In genomic region chr1:203607169-203607873, GRCh38 we compare ENCODE assay signal across 8 cellular contexts. TPM values are rescaled to one million over a fixed set of nuclear protein-coding genes. Genes with fewer than 3 reads are reported as not detected.
A peak's percentile ranks its signal among the peaks of the same experiment; 100 is the strongest.
DNase-seq lines count a peak whose midpoint lies in the region; ATAC-seq and TF ChIP-seq lines count a peak whose summit lies in the region.

No MANE protein-coding gene starts in this region.

- H4K20me1 ChIP-seq in Loucy (ENCODE audit: insufficient read depth, low read length, poor library complexity, severe bottlenecking): no peaks in the 10 kb centered on the region

- no peaks in the 10 kb centered on the region for H3K9me3 Mint-ChIP-seq in activated CD4-positive, alpha-beta T cell treated with anti-CD3 and anti-CD28 coated beads for 36 hours (ENCODE audit: low read depth)

- H3K4me3 ChIP-seq in AG04450 (ENCODE audit: low read depth, low read length) (no peak overlapping the region), Loucy (ENCODE audit: low read length, poor library complexity, severe bottlenecking) (peak overlapping the region; percentile 30), sigmoid colon (no peak overlapping the region)

- H3K36me3 ChIP-seq in Loucy (ENCODE audit: insufficient read depth, low read length): no peaks in the 10 kb centered on the region
- no peaks in the 10 kb centered on the region for H3K36me3 ChIP-seq in sigmoid colon

- TF ChIP-seq EP300 in sigmoid colon (IDR thresholded peaks at IDR 0.05): no peak

- H3K9me3 ChIP-seq in AG04450 (ENCODE audit: control insufficient read depth, insufficient read depth, low read length) (no peaks in the 10 kb centered on the region), Loucy (ENCODE audit: insufficient read depth, low read depth, low read length) (no peaks in the 10 kb centered on the region), sigmoid colon (no peaks in the 10 kb centered on the region)

- POLR2A ChIA-PET in AG04450 (lab: Yijun Ruan, JAX): interaction anchor here (0.6 to 1.3 kb wide), 5 partner anchors 19 to 80 kb away, joined by 3 to 7 read pairs (median 6); partner anchors contain the start of gene ATP2B4
- POLR2A ChIA-PET in activated CD4-positive, alpha-beta T cell treated with anti-CD3 and anti-CD28 coated beads for 36 hours (lab: Charles Lee): interaction anchor here (1.1 to 1.8 kb wide), 4 partner anchors 13 to 46 kb away, joined by 4 to 14 read pairs (median 6); partner anchors contain the start of gene ATP2B4

- intact Hi-C loops in activated CD4-positive, alpha-beta T cell treated with anti-CD3 and anti-CD28 coated beads for 36 hours (cut with DNase I, micrococcal nuclease): loop anchor here (1.0 to 5.0 kb wide), 8 partner anchors 14 to 160 kb away; partner anchors contain the start of genes ATP2B4 (in 1 of the 2) and LAX1 (in 1 of the 2)
- intact Hi-C loops in sigmoid colon (cut with DNase I): loop anchor here (5.0 kb wide), 1 partner anchor 35 kb away; no protein-coding TSS in a partner anchor

- H3F3A ChIP-seq in Loucy (ENCODE audit: low read depth): no peaks in the 10 kb centered on the region

- peak; percentile 84 for ATAC-seq in activated CD4-positive, alpha-beta T cell treated with anti-CD3 and anti-CD28 coated beads for 36 hours
- no peak for ATAC-seq in GM18870 (IDR thresholded peaks at IDR 0.05; ENCODE audit: unreplicated experiment)

- no peak for TF ChIP-seq POLR2A in sigmoid colon (IDR thresholded peaks at IDR 0.05)

- H3K4me2 ChIP-seq in Loucy (ENCODE audit: low read depth, low read length, poor library complexity, severe bottlenecking): peak overlapping the region; percentile 69

- no peaks in the 10 kb centered on the region for H3K36me3 Mint-ChIP-seq in activated CD4-positive, alpha-beta T cell treated with anti-CD3 and anti-CD28 coated beads for 36 hours (ENCODE audit: low read depth)

- H3K9ac ChIP-seq in Loucy (ENCODE audit: low read depth, low read length, poor library complexity, severe bottlenecking): peak overlapping the region; percentile 22

- no peaks in the 10 kb centered on the region for H3K9me2 ChIP-seq in Loucy (replicated peaks; ENCODE audit: low read depth, low read length)

- H3K27me3 Mint-ChIP-seq in activated CD4-positive, alpha-beta T cell treated with anti-CD3 and anti-CD28 coated beads for 36 hours: no peaks in the 10 kb centered on the region

- H3K27me3 ChIP-seq in AG04450 (ENCODE audit: control insufficient read depth, insufficient read depth, low read length): no peaks in the 10 kb centered on the region
- no peaks in the 10 kb centered on the region for H3K27me3 ChIP-seq in Loucy (ENCODE audit: insufficient read depth, low read length, poor library complexity, severe bottlenecking)
- no peaks in the 10 kb centered on the region for H3K27me3 ChIP-seq in sigmoid colon

- no peaks in the 10 kb centered on the region for H3K79me2 ChIP-seq in Loucy (ENCODE audit: insufficient read depth, low read length)

- H3K27ac Mint-ChIP-seq in activated CD4-positive, alpha-beta T cell treated with anti-CD3 and anti-CD28 coated beads for 36 hours: peak overlapping the region; percentile 96

- peak; percentile 80 for DNase-seq in AG04450 (ENCODE audit: low read depth, low spot score)
- DNase-seq in activated CD4-positive, alpha-beta T cell treated with anti-CD3 and anti-CD28 coated beads for 36 hours: peak; percentile 79
- peak; percentile 16 for DNase-seq in effector CD8-positive, alpha-beta T cell (lab: John Stamatoyannopoulos, UW)
- no peak for DNase-seq in sigmoid colon
- no peak for DNase-seq in superior temporal gyrus (ENCODE audit: extremely low spot score)
- no peak for DNase-seq in HuH-7 (ENCODE audit: low spot score)

- H3K4me3 Mint-ChIP-seq in activated CD4-positive, alpha-beta T cell treated with anti-CD3 and anti-CD28 coated beads for 36 hours: peak overlapping the region; percentile 52

- CTCF ChIA-PET in AG04450 (lab: Charles Lee): no interaction called here
- CTCF ChIA-PET in activated CD4-positive, alpha-beta T cell treated with anti-CD3 and anti-CD28 coated beads for 36 hours (lab: Charles Lee): interaction anchor here (0.8 to 1.3 kb wide), 6 partner anchors 9 to 103 kb away, joined by 3 to 7 read pairs (median 3); partner anchors contain the start of gene ATP2B4

- TF ChIP-seq CTCF in AG04450 (IDR thresholded peaks at IDR 0.05; ENCODE audit: low read depth, low read length): no peak
- no peak for TF ChIP-seq CTCF in Loucy (conservative IDR thresholded peaks at IDR 0.05; ENCODE audit: low read length)
- no peak for TF ChIP-seq CTCF in sigmoid colon (IDR thresholded peaks at IDR 0.05)

- peak overlapping the region; percentile 31 for H3K27ac ChIP-seq in AG04450 (ENCODE audit: low read depth, low read length)
- peak overlapping the region in 3 of 4 donors; percentile 16 to 60 (median 48) for H3K27ac ChIP-seq in sigmoid colon

- 67 to 84% methylated on average over 8 of the region's 8 CpGs for WGBS in sigmoid colon, 2 donors

- no peak overlapping the region for H2AFZ ChIP-seq in Loucy (ENCODE audit: low read length)

- H3K4me1 ChIP-seq in Loucy (ENCODE audit: insufficient read depth, low read length, poor library complexity, severe bottlenecking): peaks cover 37% of the 10 kb centered on the region
- peaks cover 0 to 28% (median 22%) of the 10 kb centered on the region in 4 donors for H3K4me1 ChIP-seq in sigmoid colon

- peaks cover 34% of the 10 kb centered on the region for H3K4me1 Mint-ChIP-seq in activated CD4-positive, alpha-beta T cell treated with anti-CD3 and anti-CD28 coated beads for 36 hours

RNA-seq across cellular contexts. Expression of gene ATP2B4, which starts 19.3 kb away (rescaled TPM):
- polyA plus RNA-seq in AG04450 (2011; rRNA removed): 168 and 204 TPM in 2 replicates
- 319 and 332 TPM in 2 replicates for polyA minus RNA-seq in AG04450 (2011; rRNA and poly(A)+ RNA removed)
- total RNA-seq in activated CD4-positive, alpha-beta T cell treated with anti-CD3 and anti-CD28 coated beads for 36 hours: 10 to 100 TPM; 36.2 to 38.8 TPM
- total RNA-seq in sigmoid colon: 100 to 1,000 TPM; 229 to 595 (median 347) TPM
- 10 to 100 TPM in 1 of 3 donors, 1 to 10 TPM in 2; 1.6 to 34.5 (median 4.2) TPM for polyA plus RNA-seq in sigmoid colon

Comparison
In these comparisons a context has a peak if more than half of its experiments do, and no peak if none do; other contexts are left out.
1. DNase-seq: peak in AG04450 (single experiment), activated CD4-positive, alpha-beta T cell treated with anti-CD3 and anti-CD28 coated beads for 36 hours (single experiment) and effector CD8-positive, alpha-beta T cell (single experiment); none in sigmoid colon (single experiment), superior temporal gyrus (single experiment) and HuH-7 (single experiment).
2. RNA of gene ATP2B4, which starts 19.3 kb away (total RNA-seq): 229 to 595 TPM in sigmoid colon; 36.2 to 38.8 TPM in activated CD4-positive, alpha-beta T cell treated with anti-CD3 and anti-CD28 coated beads for 36 hours; every median in the first group is over 4 times any median in the second.